ENCODE assay signal across 2 cellular contexts in genomic region chr15:57048930-57049550, GRCh38.
TF ChIP-seq lines count a peak whose summit lies in the region.

No MANE protein-coding gene starts in this region.

TF ChIP-seq in GM23338, 12 proteins besides CTCF, POLR2A, EP300 and RAD21:
- TF ChIP-seq ZNF462 (CRISPR knock-in tag; IDR thresholded peaks at IDR 0.05): no peak
- no peak for TF ChIP-seq ETS1 (IDR thresholded peaks at IDR 0.05)
- no peak for TF ChIP-seq STAT1 (IDR thresholded peaks at IDR 0.05; ENCODE audit: unreplicated experiment)
- no peak for TF ChIP-seq EZH2phosphoT487 (IDR thresholded peaks at IDR 0.05; ENCODE audit: unreplicated experiment)
- no peak for TF ChIP-seq NANOG (IDR thresholded peaks at IDR 0.05; ENCODE audit: borderline replicate concordance)
- no peak for TF ChIP-seq CREB1 (CRISPR knock-in tag; IDR thresholded peaks at IDR 0.05; ENCODE audit: low read depth)
- TF ChIP-seq JUNB (IDR thresholded peaks at IDR 0.05; ENCODE audit: unreplicated experiment): no peak
- TF ChIP-seq REST (IDR thresholded peaks at IDR 0.05; ENCODE audit: unreplicated experiment): no peak
- no peak for TF ChIP-seq EZH2 (IDR thresholded peaks at IDR 0.05; ENCODE audit: low read depth, unreplicated experiment)
- no peak for TF ChIP-seq ZNF114 (CRISPR knock-in tag; IDR thresholded peaks at IDR 0.05)
- TF ChIP-seq POLR2AphosphoS5 (IDR thresholded peaks at IDR 0.05; ENCODE audit: low read depth): no peak
TF ChIP-seq in GM23338: peak in this region for 0.

TF ChIP-seq in K562, 482 proteins besides CTCF, POLR2A, EP300 and RAD21:
- TF ChIP-seq MBD1 (CRISPR knock-in tag; IDR thresholded peaks at IDR 0.05): no peak
- TF ChIP-seq PRDM10 (IDR thresholded peaks at IDR 0.05; ENCODE audit: partially characterized antibody): peak; percentile 75
- TF ChIP-seq HDAC6 (IDR thresholded peaks at IDR 0.05; ENCODE audit: low read depth, low read length): no peak
- TF ChIP-seq CC2D1A (IDR thresholded peaks at IDR 0.05): no peak
- no peak for TF ChIP-seq CCNT2 (IDR thresholded peaks at IDR 0.05; ENCODE audit: borderline replicate concordance, extremely low read depth, insufficient read length, low read depth, low read length)
- no peak for TF ChIP-seq ELK1 (CRISPR knock-in tag; IDR thresholded peaks at IDR 0.05)
